In the genomic region with DNA sequence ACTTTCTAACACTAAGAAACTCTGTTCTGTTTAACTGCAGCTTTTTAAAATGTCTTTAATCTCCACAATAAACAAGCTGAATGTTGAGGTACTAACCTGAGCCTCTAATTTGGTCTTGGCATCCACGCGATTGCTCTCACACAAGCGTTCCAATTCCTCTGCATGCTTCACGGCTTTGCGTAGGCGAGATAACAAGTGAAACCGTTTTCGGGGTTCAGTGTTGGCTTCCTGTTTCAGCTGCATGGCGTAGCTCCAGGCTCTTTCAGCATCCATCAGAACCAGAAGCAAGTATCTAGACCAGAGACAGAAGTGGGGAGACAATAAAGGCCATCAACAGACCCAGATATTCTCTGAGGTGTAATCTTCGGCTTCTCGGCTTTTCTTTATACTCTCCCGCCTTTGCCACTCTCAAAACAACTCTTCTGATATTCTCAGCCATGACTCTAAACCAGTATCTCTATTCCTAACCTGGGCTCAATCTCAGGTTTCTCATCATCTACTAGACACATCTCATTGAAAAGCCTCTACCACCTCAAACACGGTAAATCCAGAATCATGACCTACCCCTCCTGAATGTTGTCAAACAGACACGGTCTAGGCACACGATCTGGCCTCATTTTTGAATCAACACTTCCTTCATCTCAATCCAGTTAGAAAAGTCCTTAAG, we compare ENCODE assay signal across 1 cellular context.
A peak's percentile ranks its signal among the peaks of the same experiment; 100 is the strongest.
TF ChIP-seq lines count a peak whose summit lies in the region.

No MANE protein-coding gene starts in this region.

TF ChIP-seq in GM12891, 5 proteins besides CTCF, POLR2A, EP300 and RAD21 (continued from another document):
- TF ChIP-seq SPI1 (IDR thresholded peaks at IDR 0.05; ENCODE audit: low read depth, low read length), result peak; percentile 83
- no peak for TF ChIP-seq POU2F2 (IDR thresholded peaks at IDR 0.05; ENCODE audit: low read depth, low read length)
TF ChIP-seq in GM12891: peak in this region for 2.
